ENCODE assay signal across 8 cellular contexts in genomic region chr10:84139126-84140035, GRCh38. TPM values are rescaled to one million over a fixed set of nuclear protein-coding genes. Genes with fewer than 3 reads are reported as not detected.
DNase-seq lines count a peak whose midpoint lies in the region; ATAC-seq lines count a peak whose summit lies in the region.

A gene with protein sequence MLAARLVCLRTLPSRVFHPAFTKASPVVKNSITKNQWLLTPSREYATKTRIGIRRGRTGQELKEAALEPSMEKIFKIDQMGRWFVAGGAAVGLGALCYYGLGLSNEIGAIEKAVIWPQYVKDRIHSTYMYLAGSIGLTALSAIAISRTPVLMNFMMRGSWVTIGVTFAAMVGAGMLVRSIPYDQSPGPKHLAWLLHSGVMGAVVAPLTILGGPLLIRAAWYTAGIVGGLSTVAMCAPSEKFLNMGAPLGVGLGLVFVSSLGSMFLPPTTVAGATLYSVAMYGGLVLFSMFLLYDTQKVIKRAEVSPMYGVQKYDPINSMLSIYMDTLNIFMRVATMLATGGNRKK (plus strand): TSS chr10:84139509. CDS start chr10:84141501, 1,992 bp downstream.

- peaks cover 20% of the 10 kb centered on the region for H3K36me3 ChIP-seq in effector memory CD4-positive, alpha-beta T cell (ENCODE audit: control insufficient read depth, insufficient read depth, low read length)

- H3K27ac ChIP-seq in effector memory CD4-positive, alpha-beta T cell (ENCODE audit: insufficient read depth, low read length, poor library complexity, severe bottlenecking): peak within 1 kb of the TSS; percentile 95

- peak; percentile 96 for ATAC-seq in GM19467 (IDR thresholded peaks at IDR 0.05; ENCODE audit: unreplicated experiment)

- H3K27me3 ChIP-seq in effector memory CD4-positive, alpha-beta T cell (replicated peaks; ENCODE audit: control insufficient read depth, insufficient read depth, low read length, poor library complexity, severe bottlenecking): no peaks in the 10 kb centered on the region

- peak within 1 kb of the TSS; percentile 89 for H3K4me3 ChIP-seq in effector memory CD4-positive, alpha-beta T cell (ENCODE audit: insufficient read depth, low read depth, low read length, poor library complexity, severe bottlenecking)

- peak; percentile 91 for DNase-seq in CMK (ENCODE audit: low read depth)
- DNase-seq in HS-5 (ENCODE audit: low read depth): peak; percentile 91
- peak; percentile 96 for DNase-seq in NK-92 treated with Interleukin-12 subunit alpha and Interleukin-12 subunit beta, amount 100 ng/mL, for 24 hours (lab: John Stamatoyannopoulos, UW)
- peak; percentile 99 for DNase-seq in effector memory CD4-positive, alpha-beta T cell
- DNase-seq in medulla oblongata (ENCODE audit: extremely low spot score): peak; percentile 99
- peak; percentile 97 for DNase-seq in stimulated activated CD8-positive, alpha-beta memory T cell treated with anti-CD3 and anti-CD28 coated beads, Interleukin-12 subunit alpha, Interleukin-12 subunit beta, amount 100 ng/mL, for 24 hours (ENCODE audit: extremely low read depth)

- CTCF ChIA-PET in activated CD8-positive, alpha-beta memory T cell treated with anti-CD3 and anti-CD28 coated beads for 36 hours (lab: Charles Lee): interaction anchor here (0.8 to 1.5 kb wide), 5 partner anchors 9 to 189 kb away, joined by 3 to 5 read pairs (median 3); partner anchors contain the start of gene CCSER2

- H3K9me3 ChIP-seq in effector memory CD4-positive, alpha-beta T cell (ENCODE audit: control insufficient read depth, low read length): no peaks in the 10 kb centered on the region

- POLR2A ChIA-PET in activated CD8-positive, alpha-beta memory T cell treated with anti-CD3 and anti-CD28 coated beads for 36 hours (lab: Charles Lee): interaction anchor here (1.3 to 2.9 kb wide), 3 partner anchors 16 to 195 kb away, joined by 6 read pairs; no protein-coding TSS in a partner anchor

- H3K4me1 ChIP-seq in effector memory CD4-positive, alpha-beta T cell (ENCODE audit: control insufficient read depth, insufficient read depth, low read length, poor library complexity, severe bottlenecking): peaks cover 9% of the 10 kb centered on the region

RNA-seq across cellular contexts. Expression of the gene that starts here (rescaled TPM):
- total RNA-seq in activated CD8-positive, alpha-beta memory T cell treated with anti-CD3 and anti-CD28 coated beads for 36 hours: 100 to 1,000 TPM; 229 to 233 TPM

Comparison
In these comparisons a context has a peak if more than half of its experiments do, and no peak if none do; other contexts are left out.
1. Peak in every context shown above with its lines: DNase-seq, ATAC-seq, H3K4me3 ChIP-seq and H3K27ac ChIP-seq.